Comparison of ENCODE assay signal across 9 cellular contexts in the genomic region with DNA sequence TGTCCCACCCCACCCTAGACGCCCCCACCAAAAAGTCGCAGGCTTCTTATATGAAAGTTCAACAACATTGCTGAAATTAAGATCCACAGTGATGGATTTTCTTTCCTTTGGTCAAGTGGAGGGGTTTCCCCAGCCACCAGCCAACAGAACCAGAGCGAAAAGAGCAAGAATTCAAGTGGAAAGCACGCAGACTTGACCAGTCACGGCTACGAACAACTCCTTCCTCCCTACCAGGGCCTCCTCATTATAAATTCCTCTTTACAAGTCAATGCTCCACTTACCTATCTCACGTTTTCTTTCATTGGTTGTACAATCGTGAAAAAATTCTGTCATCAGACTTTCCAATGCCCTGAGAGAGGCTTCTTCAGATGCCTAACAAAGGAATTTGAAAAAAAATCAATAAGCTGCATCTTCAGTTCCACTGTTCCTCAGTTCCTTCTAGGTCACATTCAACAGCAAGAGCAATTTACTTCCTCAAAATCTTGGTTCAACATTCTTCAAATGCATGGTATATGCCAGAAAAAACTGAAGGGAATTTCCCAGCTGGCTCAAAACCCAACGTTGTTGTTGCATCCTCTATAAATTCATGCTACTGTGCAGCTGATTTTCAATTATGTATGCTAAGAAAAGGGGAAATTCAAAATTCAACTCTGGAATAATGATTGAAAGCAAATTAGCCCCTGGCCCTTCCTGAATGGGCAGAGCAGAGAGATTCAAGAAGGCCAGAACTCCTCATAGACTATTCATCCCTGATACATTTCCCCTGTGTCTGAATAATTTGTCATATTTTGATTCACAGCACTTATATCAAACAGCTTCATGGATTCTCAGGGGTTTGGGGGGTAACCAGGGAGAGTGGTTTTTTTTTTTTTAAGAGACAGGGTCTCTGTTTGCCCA. TPM values are rescaled to one million over a fixed set of nuclear protein-coding genes. Genes with fewer than 3 reads are reported as not detected.
A peak's percentile ranks its signal among the peaks of the same experiment; 100 is the strongest.
DNase-seq lines count a peak whose midpoint lies in the region; ATAC-seq and TF ChIP-seq lines count a peak whose summit lies in the region.
"Had no signal": no experiment of that assay in that cellular context is flagged by ENCODE, and none has a peak within 500 bp of the region (broad histone marks: within the 10 kb centered on the region; RNA-seq: fewer than 3 reads in every experiment).

No MANE protein-coding gene starts in this region.

- no peaks in the 10 kb centered on the region for H3K9me2 ChIP-seq in hepatocyte (replicated peaks; ENCODE audit: insufficient read depth)

- TF ChIP-seq CTCF in hepatocyte (IDR thresholded peaks at IDR 0.05; ENCODE audit: poor library complexity) (no peak), thyroid gland (IDR thresholded peaks at IDR 0.05) (no peak), GM20000 (IDR thresholded peaks at IDR 0.05; ENCODE audit: extremely low read depth, missing control alignments) (no peak)

- no peak for TF ChIP-seq POLR2A in thyroid gland (IDR thresholded peaks at IDR 0.05)

- WGBS in hepatocyte (ENCODE audit: low lambda C conversion rate, missing lambda C conversion rate), result 87% methylated on average over 9 of the region's 9 CpGs
- WGBS in thyroid gland, 2 donors, result 39 to 43% methylated on average over 9 of the region's 9 CpGs

- peak overlapping the region; percentile 31 for H3K27ac ChIP-seq in hepatocyte
- peak overlapping the region; percentile 44 to 81 (median 51) for H3K27ac ChIP-seq in thyroid gland

- H4K20me1 ChIP-seq in hepatocyte (ENCODE audit: insufficient read depth, poor library complexity, severe bottlenecking), result peaks cover 10% of the 10 kb centered on the region

- peaks cover 87% of the 10 kb centered on the region for H3K79me2 ChIP-seq in hepatocyte

- H3K4me3 Mint-ChIP-seq in T-helper 17 cell, result peak overlapping the region; percentile 43

- H3K4me3 ChIP-seq in hepatocyte (no peak overlapping the region), thyroid gland (replicated peaks in 1 of 3) (no peak overlapping the region)

- peaks cover 7% of the 10 kb centered on the region for H3K36me3 Mint-ChIP-seq in T-helper 17 cell (ENCODE audit: low read depth)

- H3K4me2 ChIP-seq in hepatocyte, result no peak overlapping the region

- no peaks in the 10 kb centered on the region for H3K36me3 ChIP-seq in hepatocyte (replicated peaks; ENCODE audit: insufficient read depth, low read depth)
- H3K36me3 ChIP-seq in thyroid gland, result no peaks in the 10 kb centered on the region

- H3K27me3 ChIP-seq in hepatocyte (no peaks in the 10 kb centered on the region), thyroid gland (no peaks in the 10 kb centered on the region)

- H3K4me1 ChIP-seq in hepatocyte (ENCODE audit: insufficient read depth) (peaks cover 12% of the 10 kb centered on the region), thyroid gland (peaks cover 32 to 40% of the 10 kb centered on the region in 2 donors)

- DNase-seq in Right ventricle myocardium inferior (ENCODE audit: missing footprints), result no peak
- no peak for DNase-seq in Right ventricle myocardium superior
- DNase-seq in T-helper 17 cell, result no peak
- DNase-seq in hepatocyte (ENCODE audit: low spot score), result no peak
- peak; percentile 63 to 66 for DNase-seq in thyroid gland
- DNase-seq in GM20000 (ENCODE audit: low spot score), result no peak
- DNase-seq in RKO (ENCODE audit: low spot score), result no peak
- no peak for DNase-seq in stimulated activated CD4-positive, alpha-beta T cell treated with anti-CD3 and anti-CD28 coated beads, Interleukin-1b, Interleukin-23, amount 100 ng/mL, for 48 hours
- DNase-seq: DND-41 had no signal

- H3K9me3 ChIP-seq in T-helper 17 cell (ENCODE audit: control insufficient read depth, low read length, poor library complexity, severe bottlenecking) (no peaks in the 10 kb centered on the region), hepatocyte (ENCODE audit: low read depth) (no peaks in the 10 kb centered on the region), thyroid gland (no peaks in the 10 kb centered on the region)

- peak overlapping the region; percentile 94 for H3K27ac Mint-ChIP-seq in T-helper 17 cell

- intact Hi-C loops in Right ventricle myocardium inferior (cut with DNase I) (no loop called here), Right ventricle myocardium superior (cut with DNase I) (no loop called here), thyroid gland (cut with DNase I) (no loop called here)

- H3K27me3 Mint-ChIP-seq in T-helper 17 cell, result no peaks in the 10 kb centered on the region

- no peak overlapping the region for H2AFZ ChIP-seq in hepatocyte

- ATAC-seq in Right ventricle myocardium inferior, result peak; percentile 20
- ATAC-seq in Right ventricle myocardium superior (ENCODE audit: poor library complexity), result no peak
- ATAC-seq in T-helper 17 cell, result peak; percentile 73

- peaks cover 55% of the 10 kb centered on the region for H3K4me1 Mint-ChIP-seq in T-helper 17 cell

RNA-seq across cellular contexts. Expression of a gene that starts 30.9 kb away (rescaled TPM):
- total RNA-seq in Right ventricle myocardium inferior (30.4 TPM), Right ventricle myocardium superior (25.2 TPM), T-helper 17 cell (100 to 1,000 TPM; 308 to 310 TPM), hepatocyte (49.7 and 111 TPM in 2 replicates), thyroid gland (100 to 1,000 TPM in 3 of 4 donors, 10 to 100 TPM in 1; 88.2 to 160 (median 118) TPM)
- polyA plus RNA-seq in hepatocyte, result 39.8 and 48.8 TPM in 2 replicates

Comparison
In these comparisons a context has a peak if more than half of its experiments do, and no peak if none do; other contexts are left out.
1. DNase-seq: peak in thyroid gland (2 of 2); none in Right ventricle myocardium inferior (single experiment), Right ventricle myocardium superior (single experiment), T-helper 17 cell (0 of 3), hepatocyte (single experiment), GM20000 (single experiment), RKO (single experiment) and stimulated activated CD4-positive, alpha-beta T cell treated with anti-CD3 and anti-CD28 coated beads, Interleukin-1b, Interleukin-23, amount 100 ng/mL, for 48 hours (single experiment).